ENCODE assay signal across 9 cellular contexts in the genomic region with DNA sequence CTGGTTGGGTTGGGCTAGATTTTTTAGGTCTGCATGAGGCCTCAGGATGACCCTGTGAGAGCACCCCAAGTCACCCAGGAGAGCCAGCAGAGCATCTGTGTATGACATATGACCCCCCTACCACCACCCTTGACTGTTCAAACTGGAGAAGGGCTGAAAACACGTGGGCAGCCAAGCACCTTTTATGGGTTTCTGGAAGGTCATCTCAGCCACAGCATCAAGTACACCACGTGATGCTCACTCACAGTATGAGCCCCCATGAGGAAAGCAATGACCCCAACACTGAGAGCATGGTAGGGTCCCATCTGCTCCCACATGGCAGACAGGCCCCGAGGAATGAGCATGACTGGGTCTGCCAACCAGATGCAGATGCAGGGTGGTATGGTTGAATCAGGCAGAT.
"Had no signal": no experiment of that assay in that cellular context is flagged by ENCODE, and none has a peak within 500 bp of the region (broad histone marks: within the 10 kb centered on the region; RNA-seq: fewer than 3 reads in every experiment).

No MANE protein-coding gene starts in this region.

- H2AFZ ChIP-seq: GM23338 had no signal

- H3K4me3 Mint-ChIP-seq: GM23338, H9, IgD-negative memory B cell had no signal

- H3K4me3 ChIP-seq: GM23338 had no signal

- H3K4me2 ChIP-seq: GM23338 had no signal

- H3K27ac ChIP-seq: HL-60 had no signal

- ATAC-seq: GM23338, HepG2 had no signal

- DNase-seq: H9, HCEC 1CT, KG1 had no signal

- FAIRE-seq: H1, H54, HepG2 had no signal

- H3K27ac Mint-ChIP-seq: GM23338, H9, IgD-negative memory B cell had no signal

- H3K4me1 Mint-ChIP-seq: IgD-negative memory B cell had no signal
